ENCODE assay signal across 29 cellular contexts in genomic region chr7:139617074-139617473, GRCh38.
DNase-seq lines count a peak whose midpoint lies in the region; ATAC-seq, FAIRE-seq and TF ChIP-seq lines count a peak whose summit lies in the region.
"Had no signal": no experiment of that assay in that cellular context is flagged by ENCODE, and none has a peak within 500 bp of the region (broad histone marks: within the 10 kb centered on the region; RNA-seq: fewer than 3 reads in every experiment).

No MANE protein-coding gene starts in this region.

- no peak for FAIRE-seq in RCC 7860 (lab: Jason Lieb, UNC)
- FAIRE-seq: A204.1, GM12878, GM12892, GM18507 had no signal

- H3K9me3 ChIP-seq in HEK293 (ENCODE audit: control insufficient read depth, insufficient read depth, low read depth, low read length): no peaks in the 10 kb centered on the region
- no peaks in the 10 kb centered on the region for H3K9me3 ChIP-seq in T-helper 17 cell (ENCODE audit: control insufficient read depth, low read length, poor library complexity, severe bottlenecking)
- H3K9me3 ChIP-seq: BE2C, BLaER1 had no signal

- peaks cover 13% of the 10 kb centered on the region for H3K36me3 Mint-ChIP-seq in T-helper 17 cell (ENCODE audit: low read depth)
- H3K36me3 Mint-ChIP-seq in memory B cell: peaks cover 37% of the 10 kb centered on the region

- intact Hi-C loops in Right ventricle myocardium inferior (cut with DNase I): loop anchor here (5.0 kb wide), 1 partner anchor 385 kb away; no protein-coding TSS in a partner anchor

- POLR2A ChIA-PET in HEK293 (lab: Yijun Ruan, JAX): no interaction called here

- H3K4me1 ChIP-seq in HEK293 (ENCODE audit: control insufficient read depth, insufficient read depth, low read length): no peaks in the 10 kb centered on the region
- H3K4me1 ChIP-seq: BE2C, BLaER1 had no signal

- H3K4me3 ChIP-seq in HEK293 (ENCODE audit: low read depth, low read length): no peak overlapping the region
- H3K4me3 ChIP-seq: BLaER1, GM12878 had no signal

- H3K27me3 Mint-ChIP-seq in T-helper 17 cell (no peaks in the 10 kb centered on the region), memory B cell (no peaks in the 10 kb centered on the region)
- H3K27me3 Mint-ChIP-seq: CD4-positive, alpha-beta memory T cell; CD4-positive, CD25-positive, alpha-beta regulatory T cell; CD8-positive, alpha-beta memory T cell had no signal

- H3K4me1 Mint-ChIP-seq in T-helper 17 cell (peaks cover 5% of the 10 kb centered on the region), memory B cell (no peaks in the 10 kb centered on the region)
- H3K4me1 Mint-ChIP-seq: CD14-positive monocyte; CD8-positive, alpha-beta memory T cell had no signal

- DNase-seq in T-helper 17 cell (no peak), ecto neural progenitor cell (ENCODE audit: low spot score) (peak; percentile 10), memory B cell (ENCODE audit: low spot score in 2 of 2) (no peak), NCI-H226 (no peak), dermis blood vessel endothelial cell (no peak), RCC 7860 (ENCODE audit: low spot score) (no peak), Right ventricle myocardium inferior (ENCODE audit: missing footprints) (no peak)
- DNase-seq: 8988T; ACHN; BE2C; C1 segment of cervical spinal cord; CD4-positive, alpha-beta memory T cell; CD4-positive, CD25-positive, alpha-beta regulatory T cell; CD8-positive, alpha-beta memory T cell; COR-L47; DMS 273 treated with DMSO at 0.1 percent for 48 hours; DMS153; DMS53; DMS79; DND-41; EL; GDM1 had no signal

- H3K27ac ChIP-seq in HEK293 (ENCODE audit: extremely low read depth, low read depth, low read length): no peak overlapping the region
- H3K27ac ChIP-seq: BLaER1 had no signal

- H3K4me3 Mint-ChIP-seq in T-helper 17 cell: no peak overlapping the region
- H3K4me3 Mint-ChIP-seq in memory B cell: no peak overlapping the region
- H3K4me3 Mint-ChIP-seq: CD14-positive monocyte; CD4-positive, alpha-beta memory T cell; CD4-positive, CD25-positive, alpha-beta regulatory T cell; CD8-positive, alpha-beta memory T cell had no signal

- TF ChIP-seq CTCF in HEK293 (tag by site-specific recombination; IDR thresholded peaks at IDR 0.05): no peak

- peaks cover 0 to 74% of the 10 kb centered on the region in 2 experiments; a peak in 1 of 3 replicates for H3K36me3 ChIP-seq in HEK293 (ENCODE audit: control insufficient read depth in 2 of 2, insufficient read depth in 1 of 2, low read length in 2 of 2)
- H3K36me3 ChIP-seq: BE2C had no signal

- no peaks in the 10 kb centered on the region for H3K9me3 Mint-ChIP-seq in memory B cell
- H3K9me3 Mint-ChIP-seq: CD14-positive monocyte; CD4-positive, alpha-beta memory T cell; CD4-positive, CD25-positive, alpha-beta regulatory T cell; CD8-positive, alpha-beta memory T cell had no signal

- H3K27ac Mint-ChIP-seq in T-helper 17 cell (peak overlapping the region; percentile 82), memory B cell (peak overlapping the region; percentile 80)
- H3K27ac Mint-ChIP-seq: CD4-positive, CD25-positive, alpha-beta regulatory T cell had no signal

- CTCF ChIA-PET in HEK293 (lab: Yijun Ruan, JAX): interaction anchor here (1.0 to 5.3 kb wide), 7 partner anchors 15 to 387 kb away, joined by 3 to 40 read pairs (median 5); no protein-coding TSS in a partner anchor

- no peak for ATAC-seq in T-helper 17 cell
- ATAC-seq in memory B cell (ENCODE audit: low read depth): no peak
- no peak for ATAC-seq in Right ventricle myocardium inferior
- ATAC-seq: GM12878 had no signal

TF ChIP-seq in HEK293, 187 proteins besides CTCF, POLR2A, EP300 and RAD21:
- TF ChIP-seq ZNF571 (tag by site-specific recombination; IDR thresholded peaks at IDR 0.05) (no peak), TSHZ1 (tag by site-specific recombination; IDR thresholded peaks at IDR 0.05; ENCODE audit: borderline replicate concordance) (no peak), ZNF645 (tag by site-specific recombination; IDR thresholded peaks at IDR 0.05) (no peak), KLF8 (tag by site-specific recombination; IDR thresholded peaks at IDR 0.05) (no peak), ZNF529 (tag by site-specific recombination; IDR thresholded peaks at IDR 0.05; ENCODE audit: insufficient replicate concordance) (no peak), ZNF37A (tag by site-specific recombination; IDR thresholded peaks at IDR 0.05) (no peak), ZNF121 (tag by site-specific recombination; IDR thresholded peaks at IDR 0.05) (peak; percentile 58; the same call in 1 of the 2 replicates), ZNF544 (tag by site-specific recombination; IDR thresholded peaks at IDR 0.05) (no peak)
